ENCODE assay signal across 8 cellular contexts in genomic region chr11:47715082-47715669, GRCh38.
DNase-seq lines count a peak whose midpoint lies in the region; ATAC-seq and TF ChIP-seq lines count a peak whose summit lies in the region.

A gene with protein sequence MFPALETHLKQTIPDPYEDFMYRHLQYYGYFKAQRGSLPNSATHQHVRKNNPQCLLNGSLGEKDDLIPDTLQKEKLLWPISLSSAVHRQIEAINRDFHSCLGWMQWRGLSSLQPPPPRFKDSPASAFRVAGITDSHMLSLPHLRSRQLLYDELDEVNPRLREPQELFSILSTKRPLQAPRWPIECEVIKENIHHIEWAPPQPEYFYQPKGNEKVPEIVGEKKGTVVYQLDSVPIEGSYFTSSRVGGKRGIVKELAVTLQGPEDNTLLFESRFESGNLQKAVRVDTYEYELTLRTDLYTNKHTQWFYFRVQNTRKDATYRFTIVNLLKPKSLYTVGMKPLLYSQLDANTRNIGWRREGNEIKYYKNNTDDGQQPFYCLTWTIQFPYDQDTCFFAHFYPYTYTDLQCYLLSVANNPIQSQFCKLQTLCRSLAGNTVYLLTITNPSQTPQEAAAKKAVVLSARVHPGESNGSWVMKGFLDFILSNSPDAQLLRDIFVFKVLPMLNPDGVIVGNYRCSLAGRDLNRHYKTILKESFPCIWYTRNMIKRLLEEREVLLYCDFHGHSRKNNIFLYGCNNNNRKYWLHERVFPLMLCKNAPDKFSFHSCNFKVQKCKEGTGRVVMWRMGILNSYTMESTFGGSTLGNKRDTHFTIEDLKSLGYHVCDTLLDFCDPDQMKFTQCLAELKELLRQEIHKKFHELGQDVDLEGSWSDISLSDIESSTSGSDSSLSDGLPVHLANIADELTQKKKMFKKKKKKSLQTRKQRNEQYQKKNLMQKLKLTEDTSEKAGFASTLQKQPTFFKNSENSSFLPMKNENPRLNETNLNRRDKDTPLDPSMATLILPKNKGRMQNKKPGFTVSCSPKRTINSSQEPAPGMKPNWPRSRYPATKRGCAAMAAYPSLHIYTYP (minus strand): TSS chr11:47715369. CDS start chr11:47714650, 719 bp downstream.

- peak within 1 kb of the TSS; percentile 93 for H3K4me3 ChIP-seq in choroid plexus epithelial cell (ENCODE audit: low read depth, low read length)

- peak; percentile 87 for ATAC-seq in HG03039 (IDR thresholded peaks at IDR 0.05; ENCODE audit: unreplicated experiment)

- DNase-seq in NCI-H524 (lab: John Stamatoyannopoulos, UW), result peak; percentile 6 to 34
- no peak for DNase-seq in NCI-H524 treated with DMSO at 0.1 percent for 48 hours (lab: John Stamatoyannopoulos, UW)
- peak; percentile 75 for DNase-seq in NCI-H2196 (lab: John Stamatoyannopoulos, UW; ENCODE audit: unreplicated experiment)
- peak; percentile 70 to 75 for DNase-seq in activated CD4-positive, alpha-beta T cell treated with anti-CD3 and anti-CD28 coated beads for 24 hours (ENCODE audit: low read depth in 2 of 2)
- DNase-seq in choroid plexus epithelial cell (ENCODE audit: low read depth), result peak; percentile 64
- peak; percentile 73 for DNase-seq in kidney tubule cell (ENCODE audit: low spot score)
- DNase-seq in stimulated activated CD4-positive, alpha-beta T cell treated with anti-CD3 and anti-CD28 coated beads, Interleukin-1b, Interleukin-23, amount 100 ng/mL, for 4 hours (ENCODE audit: low read depth in 2 of 2), result peak; percentile 62 to 72

- TF ChIP-seq CTCF in choroid plexus epithelial cell (conservative IDR thresholded peaks at IDR 0.05; ENCODE audit: low read depth, low read length), result no peak
